19 cellular contexts compared by ENCODE assay signal in genomic region chr10:95872158-95872711, GRCh38. TPM values are rescaled to one million over a fixed set of nuclear protein-coding genes. Genes with fewer than 3 reads are reported as not detected.
A peak's percentile ranks its signal among the peaks of the same experiment; 100 is the strongest.
DNase-seq lines count a peak whose midpoint lies in the region; ATAC-seq, FAIRE-seq and TF ChIP-seq lines count a peak whose summit lies in the region.
"Had no signal": no experiment of that assay in that cellular context is flagged by ENCODE, and none has a peak within 500 bp of the region (broad histone marks: within the 10 kb centered on the region; RNA-seq: fewer than 3 reads in every experiment).

No MANE protein-coding gene starts in this region.

- H3K27ac Mint-ChIP-seq in activated B cell treated with CpG ODN at 0.5 μM for 24 hours: peak overlapping the region; percentile 0
- H3K27ac Mint-ChIP-seq in memory B cell: peak overlapping the region; percentile 86
- H3K27ac Mint-ChIP-seq: B cell; CD8-positive, alpha-beta T cell; GM23338 had no signal

- no peak for TF ChIP-seq CTCF in activated B cell treated with CpG ODN at 0.5 μM for 24 hours (IDR thresholded peaks at IDR 0.05)

- POLR2A ChIA-PET in activated B cell treated with CpG ODN at 0.5 μM for 24 hours (lab: Charles Lee): interaction anchor here (0.6 kb wide), 1 partner anchor 19 kb away, joined by 3 read pairs; no protein-coding TSS in a partner anchor

- peak; percentile 23; the same call in 1 of the 2 replicates for TF ChIP-seq POLR2A in GM12891 (IDR thresholded peaks at IDR 0.05; ENCODE audit: low read depth, low read length)

- H3K36me3 Mint-ChIP-seq in activated B cell treated with CpG ODN at 0.5 μM for 24 hours (ENCODE audit: low read depth): peaks cover 66% of the 10 kb centered on the region
- peaks cover 47% of the 10 kb centered on the region for H3K36me3 Mint-ChIP-seq in memory B cell

- DNase-seq in GM12891 (ENCODE audit: insufficient read length, low spot score) (no peak), activated B cell treated with CpG ODN at 0.5 μM for 24 hours (no peak), memory B cell (ENCODE audit: low spot score in 2 of 2) (no peak), retina (no peak), NCI-H128 (lab: John Stamatoyannopoulos, UW; ENCODE audit: unreplicated experiment) (no peak)
- DNase-seq: Caco-2; CD4-positive, CD25-positive, alpha-beta regulatory T cell; CD8-positive, alpha-beta T cell; DMS153; DND-41; H9 had no signal

- H3K9me3 Mint-ChIP-seq in activated B cell treated with CpG ODN at 0.5 μM for 24 hours (no peaks in the 10 kb centered on the region), memory B cell (peaks cover 4% of the 10 kb centered on the region)
- H3K9me3 Mint-ChIP-seq: CD8-positive, alpha-beta T cell had no signal

- FAIRE-seq in GM12891 (lab: Jason Lieb, UNC): peak; percentile 43
- FAIRE-seq: A204.1, G401.6 had no signal

- H3K27me3 Mint-ChIP-seq in activated B cell treated with CpG ODN at 0.5 μM for 24 hours: no peaks in the 10 kb centered on the region
- H3K27me3 Mint-ChIP-seq in memory B cell: no peaks in the 10 kb centered on the region
- H3K27me3 Mint-ChIP-seq: B cell; CD4-positive, CD25-positive, alpha-beta regulatory T cell had no signal

- CTCF ChIA-PET in activated B cell treated with CpG ODN at 0.5 μM for 24 hours (lab: Charles Lee): interaction anchor here (1.0 to 2.8 kb wide), 2 partner anchors 31 to 179 kb away, joined by 3 to 13 read pairs; partner anchors contain the start of gene TCTN3

- no peak for ATAC-seq in activated B cell treated with CpG ODN at 0.5 μM for 24 hours (ENCODE audit: low read depth)
- ATAC-seq in memory B cell (ENCODE audit: low read depth): no peak
- ATAC-seq in GM21423 (IDR thresholded peaks at IDR 0.05; ENCODE audit: unreplicated experiment): no peak
- ATAC-seq: CD8-positive, alpha-beta T cell; HCT116 had no signal

- intact Hi-C loops in activated B cell treated with CpG ODN at 0.5 μM for 24 hours (cut with micrococcal nuclease): no loop called here

- H3K4me1 Mint-ChIP-seq in activated B cell treated with CpG ODN at 0.5 μM for 24 hours (peaks cover 10% of the 10 kb centered on the region), memory B cell (peaks cover 4% of the 10 kb centered on the region)
- H3K4me1 Mint-ChIP-seq: GM23338 had no signal

- no peak overlapping the region for H3K4me3 Mint-ChIP-seq in activated B cell treated with CpG ODN at 0.5 μM for 24 hours
- no peak overlapping the region for H3K4me3 Mint-ChIP-seq in memory B cell
- H3K4me3 Mint-ChIP-seq: B cell; CD4-positive, CD25-positive, alpha-beta regulatory T cell; CD8-positive, alpha-beta T cell; GM23338; H9 had no signal

TF ChIP-seq in GM12891, 5 proteins besides CTCF, POLR2A, EP300 and RAD21:
- TF ChIP-seq POLR2AphosphoS5 (IDR thresholded peaks at IDR 0.05; ENCODE audit: low read depth, low read length) (peak; percentile 52; the same call in 1 of the 2 replicates), SPI1 (IDR thresholded peaks at IDR 0.05; ENCODE audit: low read depth, low read length) (no peak)
TF ChIP-seq in GM12891: peak in this region for 1.

RNA-seq across cellular contexts. Expression of gene CC2D2B, which starts 35.5 kb away (rescaled TPM):
- polyA plus RNA-seq in GM12891 (2012; ENCODE audit: low read depth, missing spikeins): 0.26 TPM
- total RNA-seq in activated B cell treated with CpG ODN at 0.5 μM for 24 hours: 1.2 and 2.0 TPM in 2 replicates
- total RNA-seq: CD8-positive, alpha-beta T cell; H4 had no signal
- polyA plus RNA-seq: AG04450 had no signal
